Comparison of ENCODE assay signal across 1 cellular context in genomic region chr12:116188581-116188980, GRCh38.
TF ChIP-seq lines count a peak whose summit lies in the region.

No MANE protein-coding gene starts in this region.

TF ChIP-seq in GM12878, 131 proteins besides CTCF, POLR2A, EP300 and RAD21 (continued from another document):
- TF ChIP-seq USF1 (IDR thresholded peaks at IDR 0.05; ENCODE audit: borderline replicate concordance, extremely low read length, insufficient read depth, low read depth, low read length) (no peak), RELB (IDR thresholded peaks at IDR 0.05; ENCODE audit: low read depth) (no peak), EED (IDR thresholded peaks at IDR 0.05; ENCODE audit: low read depth) (peak; percentile 57; the same call in 1 of the 2 replicates), PML (IDR thresholded peaks at IDR 0.05; ENCODE audit: low read length) (no peak), MEF2A (IDR thresholded peaks at IDR 0.05; ENCODE audit: insufficient read depth, low read depth, low read length) (peak; percentile 53; the same call in 1 of the 2 replicates), PRDM15 (CRISPR knock-in tag; IDR thresholded peaks at IDR 0.05) (no peak), JUNB (IDR thresholded peaks at IDR 0.05) (peak; percentile 67), CREM (IDR thresholded peaks at IDR 0.05; ENCODE audit: low read depth) (peak; percentile 30; the same call in 1 of the 2 replicates)
